9 cellular contexts compared by ENCODE assay signal in the genomic region with DNA sequence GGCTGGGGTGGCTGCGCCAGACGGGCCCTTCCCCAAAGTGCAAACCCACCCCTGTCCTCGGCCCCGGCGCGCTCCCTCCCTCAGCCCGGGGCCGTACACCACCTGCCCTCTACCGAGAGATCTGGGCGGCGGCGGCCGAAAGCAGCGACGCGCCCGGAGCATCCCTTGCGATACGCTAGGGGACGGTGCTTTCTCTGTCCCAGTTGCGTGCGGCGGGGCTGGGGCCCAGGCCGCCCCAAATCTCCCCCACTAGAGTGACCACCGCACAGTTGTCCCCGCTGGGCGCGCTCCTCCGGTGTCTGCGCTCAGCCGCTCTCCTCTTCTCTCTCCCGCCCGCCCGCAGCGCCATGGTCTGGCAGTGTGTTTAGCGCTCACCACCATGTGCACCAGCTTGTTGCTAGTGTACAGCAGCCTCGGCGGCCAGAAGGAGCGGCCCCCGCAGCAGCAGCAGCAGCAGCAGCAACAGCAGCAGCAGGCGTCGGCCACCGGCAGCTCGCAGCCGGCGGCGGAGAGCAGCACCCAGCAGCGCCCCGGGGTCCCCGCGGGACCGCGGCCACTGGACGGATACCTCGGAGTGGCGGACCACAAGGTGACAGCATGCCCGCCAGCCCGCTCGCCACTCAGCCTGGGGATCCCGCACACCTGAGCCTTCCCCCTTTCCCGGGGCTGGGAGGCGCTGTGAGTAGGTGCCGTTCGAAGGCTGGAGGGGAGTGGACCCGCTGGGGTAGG. TPM values are rescaled to one million over a fixed set of nuclear protein-coding genes. Genes with fewer than 3 reads are reported as not detected.
DNase-seq lines count a peak whose midpoint lies in the region; ATAC-seq, FAIRE-seq and TF ChIP-seq lines count a peak whose summit lies in the region.
"Had no signal": no experiment of that assay in that cellular context is flagged by ENCODE, and none has a peak within 500 bp of the region (broad histone marks: within the 10 kb centered on the region; RNA-seq: fewer than 3 reads in every experiment).

No MANE protein-coding gene starts in this region.

- TF ChIP-seq EP300 in HepG2 (IDR thresholded peaks at IDR 0.05; ENCODE audit: low read depth in 2 of 2, low read length in 2 of 2) (no peak), HepG2 (CRISPR knock-in tag; IDR thresholded peaks at IDR 0.05; ENCODE audit: borderline replicate concordance) (no peak)

- no peak for TF ChIP-seq CTCF in coronary artery (IDR thresholded peaks at IDR 0.05)
- TF ChIP-seq CTCF in HepG2 (CRISPR knock-in tag; IDR thresholded peaks at IDR 0.05) = no peak

- H3K9ac ChIP-seq in NT2/D1 (ENCODE audit: insufficient read length, low read depth) (peak overlapping the region; percentile 90), HepG2 (ENCODE audit: insufficient read depth, low read depth, low read length) (no peak overlapping the region), stomach smooth muscle (ENCODE audit: low read length in 2 of 2) (peak overlapping the region; percentile 47 to 67)
- H3K9ac ChIP-seq: KMS-11 had no signal

- no peak for FAIRE-seq in HepG2 (lab: Jason Lieb, UNC)

- no peak overlapping the region for H3K4me2 ChIP-seq in HepG2 (ENCODE audit: low read depth, low read length)
- H3K4me2 ChIP-seq: KMS-11 had no signal

- ATAC-seq in HepG2 = peak; percentile 80
- no peak for ATAC-seq in HG03520 (IDR thresholded peaks at IDR 0.05; ENCODE audit: unreplicated experiment)

- TF ChIP-seq POLR2A in HepG2 (IDR thresholded peaks at IDR 0.05; ENCODE audit: insufficient read depth in 1 of 2, low read depth in 2 of 2, low read length in 2 of 2) = no peak

- WGBS in HepG2 (ENCODE audit: low lambda C conversion rate) = 53% methylated on average over 35 of the region's 65 CpGs

- H3K4me3 ChIP-seq in NT2/D1 (ENCODE audit: insufficient read length, low read depth) (peak overlapping the region; percentile 90), coronary artery (peak overlapping the region; percentile 85), HepG2 (replicated peaks in 1 of 3; ENCODE audit: insufficient read depth in 1 of 3, low read depth in 2 of 3, low read length in 3 of 3) (no peak overlapping the region), stomach smooth muscle (ENCODE audit: low read length in 2 of 2) (peak overlapping the region; percentile 76 to 83)

- TF ChIP-seq RAD21 in HepG2 (CRISPR knock-in tag; IDR thresholded peaks at IDR 0.05) = no peak

- no peaks in the 10 kb centered on the region for H3K79me2 ChIP-seq in HepG2 (ENCODE audit: insufficient read depth, low read length)

- CTCF ChIA-PET in HepG2 (lab: Yijun Ruan, JAX; ENCODE audit: low intra/inter-chr PET ratio, low total read pairs) = no interaction called here

- POLR2A ChIA-PET in HepG2 (lab: Yijun Ruan, JAX) = no interaction called here

- peak; percentile 22 for DNase-seq in DMS114 treated with DMSO at 0.1 percent for 48 hours (lab: John Stamatoyannopoulos, UW; ENCODE audit: unreplicated experiment)
- DNase-seq in HCEC 1CT = peak; percentile 49
- DNase-seq in NT2/D1 (ENCODE audit: low read depth, low spot score) = peak; percentile 72
- no peak for DNase-seq in coronary artery (ENCODE audit: low spot score)
- DNase-seq in HepG2 (ENCODE audit: low spot score) = no peak
- DNase-seq in HK-2 (ENCODE audit: unreplicated experiment) = no peak

- H3K27me3 ChIP-seq in NT2/D1 (ENCODE audit: insufficient read depth, insufficient read length) (peaks cover 24% of the 10 kb centered on the region), HepG2 (ENCODE audit: control insufficient read depth in 1 of 2, insufficient read depth in 2 of 2, low read length in 2 of 2) (0 out of 5 replicates have a peak, but pooled peaks cover 0 to 10% of the 10 kb centered on the region in 2 experiments), stomach smooth muscle (ENCODE audit: control insufficient read depth in 1 of 2, insufficient read depth in 2 of 2, low read length in 2 of 2) (no peaks in the 10 kb centered on the region)

- intact Hi-C loops in HepG2 (cut with micrococcal nuclease; ENCODE audit: unreplicated experiment) = no loop called here

- no TSS peak for BruUV-seq in HepG2 (replicated peaks; lab: Mats Ljungman, UMichigan)

- H3K27ac ChIP-seq in coronary artery (peak overlapping the region; percentile 81 to 89), HepG2 (ENCODE audit: extremely low read length, insufficient read depth, low read length) (no peak overlapping the region), stomach smooth muscle (ENCODE audit: low read length) (peak overlapping the region; percentile 77)
- H3K27ac ChIP-seq: KMS-11 had no signal

- no peaks in the 10 kb centered on the region for H3K9me3 ChIP-seq in NT2/D1 (ENCODE audit: insufficient read depth, low read length)
- H3K9me3 ChIP-seq in HepG2 (ENCODE audit: low read length) = no peaks in the 10 kb centered on the region
- H3K9me3 ChIP-seq in stomach smooth muscle (ENCODE audit: control insufficient read depth in 2 of 2, low read length in 2 of 2) = no peaks in the 10 kb centered on the region

- no peaks in the 10 kb centered on the region for H4K20me1 ChIP-seq in HepG2 (ENCODE audit: insufficient read depth, low read length)

- H2AFZ ChIP-seq in HepG2 (ENCODE audit: low read length) = no peak overlapping the region

- in situ Hi-C loops in HepG2 (cut with HindIII; ENCODE audit: extremely low pct_ligation_motif_present, low pct_unique_long_range_greater_than_20kb) = no loop called here

- H3K36me3 ChIP-seq in NT2/D1 (ENCODE audit: insufficient read depth, insufficient read length, low read length) (no peaks in the 10 kb centered on the region), HepG2 (replicated peaks in 1 of 2; ENCODE audit: control insufficient read depth in 1 of 2, insufficient read depth in 2 of 2, low read length in 2 of 2) (no peaks in the 10 kb centered on the region), stomach smooth muscle (ENCODE audit: control insufficient read depth in 2 of 2, insufficient read depth in 2 of 2, low read length in 2 of 2) (no peaks in the 10 kb centered on the region)

- H3K4me1 ChIP-seq in NT2/D1 (ENCODE audit: insufficient read depth, insufficient read length) = no peaks in the 10 kb centered on the region
- H3K4me1 ChIP-seq in HepG2 (ENCODE audit: insufficient read depth, low read length) = no peaks in the 10 kb centered on the region
- H3K4me1 ChIP-seq in stomach smooth muscle (ENCODE audit: control insufficient read depth, insufficient read depth, low read length) = peaks cover 21% of the 10 kb centered on the region

TF ChIP-seq in HepG2, 621 proteins besides CTCF, POLR2A, EP300 and RAD21:
- TF ChIP-seq ZNF282 (IDR thresholded peaks at IDR 0.05; ENCODE audit: partially characterized antibody) (no peak), NR2F2 (IDR thresholded peaks at IDR 0.05; ENCODE audit: borderline replicate concordance, low read depth) (no peak), ZNF432 (CRISPR knock-in tag; IDR thresholded peaks at IDR 0.05; ENCODE audit: borderline replicate concordance) (no peak), EHMT2 (IDR thresholded peaks at IDR 0.05; ENCODE audit: borderline replicate concordance, low read depth, low read length) (no peak), SETDB1 (CRISPR knock-in tag; IDR thresholded peaks at IDR 0.05; ENCODE audit: borderline replicate concordance) (no peak)
- TF ChIP-seq, protein P1, sequence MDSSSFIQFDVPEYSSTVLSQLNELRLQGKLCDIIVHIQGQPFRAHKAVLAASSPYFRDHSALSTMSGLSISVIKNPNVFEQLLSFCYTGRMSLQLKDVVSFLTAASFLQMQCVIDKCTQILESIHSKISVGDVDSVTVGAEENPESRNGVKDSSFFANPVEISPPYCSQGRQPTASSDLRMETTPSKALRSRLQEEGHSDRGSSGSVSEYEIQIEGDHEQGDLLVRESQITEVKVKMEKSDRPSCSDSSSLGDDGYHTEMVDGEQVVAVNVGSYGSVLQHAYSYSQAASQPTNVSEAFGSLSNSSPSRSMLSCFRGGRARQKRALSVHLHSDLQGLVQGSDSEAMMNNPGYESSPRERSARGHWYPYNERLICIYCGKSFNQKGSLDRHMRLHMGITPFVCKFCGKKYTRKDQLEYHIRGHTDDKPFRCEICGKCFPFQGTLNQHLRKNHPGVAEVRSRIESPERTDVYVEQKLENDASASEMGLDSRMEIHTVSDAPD (CRISPR knock-in tag; IDR thresholded peaks at IDR 0.05) = no peak

RNA-seq across cellular contexts. Expression of gene ST6GALNAC5, which starts 1.0 kb away (rescaled TPM):
- not detected in 2 replicates for total RNA-seq in HepG2 (2016; rRNA removed; fragmentation: Illumina TruSeq; extraction: Trizol)
- total RNA-seq in HepG2 (2016; cell fraction: cytosol; rRNA removed; fragmentation: Illumina TruSeq; extraction: Trizol; ENCODE audit: low read depth) = not detected in 2 replicates
- not detected in 2 replicates for total RNA-seq in HepG2 (2016; cell fraction: insoluble cytoplasmic fraction; rRNA removed; fragmentation: Illumina TruSeq; extraction: Trizol)
- not detected in 2 replicates for total RNA-seq in HepG2 (2016; cell fraction: membrane; rRNA removed; fragmentation: Illumina TruSeq; extraction: Trizol)
- total RNA-seq in HepG2 (2016; cell fraction: nucleus; rRNA removed; fragmentation: Illumina TruSeq; extraction: Trizol) = not detected in 2 replicates
- polyA plus RNA-seq in HepG2 (2011; rRNA removed) = not detected in 2 replicates
- not detected in 2 replicates for polyA plus RNA-seq in HepG2 (2011; cell fraction: cytosol; rRNA removed)
- polyA plus RNA-seq in HepG2 (2011; cell fraction: nucleus; rRNA removed) = not detected in 2 replicates
- not detected in 2 replicates for polyA plus RNA-seq in HepG2 (2012)
- not detected in 2 replicates for polyA plus RNA-seq in HepG2 (2016; cell fraction: cytosol; fragmentation: Illumina TruSeq; extraction: Trizol; ENCODE audit: low read depth)
- not detected in 2 replicates for polyA plus RNA-seq in HepG2 (2016; cell fraction: insoluble cytoplasmic fraction; fragmentation: Illumina TruSeq; extraction: Trizol; ENCODE audit: low read depth)
- not detected in 2 replicates for polyA plus RNA-seq in HepG2 (2016; cell fraction: membrane; fragmentation: Illumina TruSeq; extraction: Trizol; ENCODE audit: low read depth)
- not detected in 2 replicates for polyA plus RNA-seq in HepG2 (2016; cell fraction: nucleus; fragmentation: Illumina TruSeq; extraction: Trizol; ENCODE audit: insufficient read depth, low read depth)
- not detected in 2 replicates for polyA minus RNA-seq in HepG2 (2011; rRNA and poly(A)+ RNA removed; ENCODE audit: low replicate concordance)
- not detected in 2 replicates for polyA minus RNA-seq in HepG2 (2011; cell fraction: cytosol; rRNA and poly(A)+ RNA removed)
- polyA minus RNA-seq in HepG2 (2011; cell fraction: nucleus; rRNA and poly(A)+ RNA removed) = not detected in 2 replicates

Comparison
In these comparisons a context has a peak if more than half of its experiments do, and no peak if none do; other contexts are left out.
1. DNase-seq: peak in DMS114 treated with DMSO at 0.1 percent for 48 hours (single experiment), HCEC 1CT (single experiment) and NT2/D1 (single experiment); none in coronary artery (single experiment), HepG2 (single experiment) and HK-2 (single experiment).
2. H3K4me3 ChIP-seq: peak in NT2/D1 (single experiment), coronary artery (single experiment) and stomach smooth muscle (2 of 2); none in HepG2 (0 of 3).